In genomic region chr11:14518820-14519219, GRCh38 we compare ENCODE assay signal across 8 cellular contexts. TPM values are rescaled to one million over a fixed set of nuclear protein-coding genes. Genes with fewer than 3 reads are reported as not detected.
A peak's percentile ranks its signal among the peaks of the same experiment; 100 is the strongest.
DNase-seq lines count a peak whose midpoint lies in the region; ATAC-seq and TF ChIP-seq lines count a peak whose summit lies in the region.

No MANE protein-coding gene starts in this region.

- DNase-seq in HFF-Myc (ENCODE audit: extremely low read depth, low read depth): no peak
- no peak for DNase-seq in activated CD4-positive, alpha-beta memory T cell treated with anti-CD3 and anti-CD28 coated beads, Interleukin-2, amount 10 ng/mL, durations not matched to agents 7 days and 5 days
- DNase-seq in stimulated activated effector memory CD8-positive, alpha-beta T cell treated with anti-CD3 and anti-CD28 coated beads, Interleukin-12 subunit alpha, Interleukin-12 subunit beta, amount 100 ng/mL, for 72 hours (ENCODE audit: low spot score in 2 of 2): no peak
- no peak for DNase-seq in hippocampal formation (lab: John Stamatoyannopoulos, UW)
- DNase-seq in stimulated activated CD4-positive, alpha-beta T cell treated with anti-CD3 and anti-CD28 coated beads, Interleukin-2, amount 100 ng/mL, for 48 hours: no peak
- DNase-seq in kidney tubule cell (ENCODE audit: low spot score): no peak
- no peak for DNase-seq in NCI-H2081 (lab: John Stamatoyannopoulos, UW)

- peak overlapping the region; percentile 94 for H3K27ac Mint-ChIP-seq in activated CD4-positive, alpha-beta memory T cell treated with anti-CD3 and anti-CD28 coated beads, Interleukin-2, amount 10 ng/mL, durations not matched to agents 7 days and 5 days
- peak overlapping the region; percentile 99 for H3K27ac Mint-ChIP-seq in stimulated activated effector memory CD8-positive, alpha-beta T cell treated with anti-CD3 and anti-CD28 coated beads, Interleukin-12 subunit alpha, Interleukin-12 subunit beta, amount 100 ng/mL, for 72 hours

- no peaks in the 10 kb centered on the region for H3K9me3 Mint-ChIP-seq in activated CD4-positive, alpha-beta memory T cell treated with anti-CD3 and anti-CD28 coated beads, Interleukin-2, amount 10 ng/mL, durations not matched to agents 7 days and 5 days
- H3K9me3 Mint-ChIP-seq in stimulated activated effector memory CD8-positive, alpha-beta T cell treated with anti-CD3 and anti-CD28 coated beads, Interleukin-12 subunit alpha, Interleukin-12 subunit beta, amount 100 ng/mL, for 72 hours: no peaks in the 10 kb centered on the region

- CTCF ChIA-PET in activated CD4-positive, alpha-beta memory T cell treated with anti-CD3 and anti-CD28 coated beads, Interleukin-2, amount 10 ng/mL, durations not matched to agents 7 days and 5 days (lab: Charles Lee): interaction anchor here (0.6 to 2.6 kb wide), 7 partner anchors 11 to 487 kb away, joined by 3 to 25 read pairs (median 6); partner anchors contain the start of genes COPB1 and PDE3B

- H3K4me1 Mint-ChIP-seq in activated CD4-positive, alpha-beta memory T cell treated with anti-CD3 and anti-CD28 coated beads, Interleukin-2, amount 10 ng/mL, durations not matched to agents 7 days and 5 days: peaks cover 26% of the 10 kb centered on the region
- H3K4me1 Mint-ChIP-seq in stimulated activated effector memory CD8-positive, alpha-beta T cell treated with anti-CD3 and anti-CD28 coated beads, Interleukin-12 subunit alpha, Interleukin-12 subunit beta, amount 100 ng/mL, for 72 hours: peaks cover 22% of the 10 kb centered on the region

- no peak for TF ChIP-seq CTCF in HFF-Myc (IDR thresholded peaks at IDR 0.05; ENCODE audit: low read depth, low read length, missing control alignments)

- peaks cover 51% of the 10 kb centered on the region for H3K36me3 Mint-ChIP-seq in activated CD4-positive, alpha-beta memory T cell treated with anti-CD3 and anti-CD28 coated beads, Interleukin-2, amount 10 ng/mL, durations not matched to agents 7 days and 5 days (ENCODE audit: low read depth)
- peaks cover 75% of the 10 kb centered on the region for H3K36me3 Mint-ChIP-seq in stimulated activated effector memory CD8-positive, alpha-beta T cell treated with anti-CD3 and anti-CD28 coated beads, Interleukin-12 subunit alpha, Interleukin-12 subunit beta, amount 100 ng/mL, for 72 hours

- peak overlapping the region; percentile 87 for H3K4me3 ChIP-seq in HFF-Myc (replicated peaks; ENCODE audit: low read depth, low read length)
- peak overlapping the region; percentile 84 for H3K4me3 ChIP-seq in iPS-11a (ENCODE audit: low read depth, low read length)

- POLR2A ChIA-PET in activated CD4-positive, alpha-beta memory T cell treated with anti-CD3 and anti-CD28 coated beads, Interleukin-2, amount 10 ng/mL, durations not matched to agents 7 days and 5 days (lab: Charles Lee): interaction anchor here (1.2 to 6.8 kb wide), 14 partner anchors 15 to 388 kb away, joined by 4 to 78 read pairs (median 17); partner anchors contain the start of genes COPB1, CYP2R1 and PDE3B

- no peaks in the 10 kb centered on the region for H3K27me3 Mint-ChIP-seq in activated CD4-positive, alpha-beta memory T cell treated with anti-CD3 and anti-CD28 coated beads, Interleukin-2, amount 10 ng/mL, durations not matched to agents 7 days and 5 days

- peak overlapping the region; percentile 92 for H3K4me3 Mint-ChIP-seq in activated CD4-positive, alpha-beta memory T cell treated with anti-CD3 and anti-CD28 coated beads, Interleukin-2, amount 10 ng/mL, durations not matched to agents 7 days and 5 days
- H3K4me3 Mint-ChIP-seq in stimulated activated effector memory CD8-positive, alpha-beta T cell treated with anti-CD3 and anti-CD28 coated beads, Interleukin-12 subunit alpha, Interleukin-12 subunit beta, amount 100 ng/mL, for 72 hours: peak overlapping the region; percentile 90

- no peak for ATAC-seq in stimulated activated effector memory CD8-positive, alpha-beta T cell treated with anti-CD3 and anti-CD28 coated beads, Interleukin-12 subunit alpha, Interleukin-12 subunit beta, amount 100 ng/mL, for 72 hours

RNA-seq across cellular contexts. Expression of gene PSMA1, which starts 1.4 kb away (rescaled TPM):
- 100 to 1,000 TPM; 232 to 238 TPM for total RNA-seq in activated CD4-positive, alpha-beta memory T cell treated with anti-CD3 and anti-CD28 coated beads, Interleukin-2, amount 10 ng/mL, durations not matched to agents 7 days and 5 days

RNA-seq across cellular contexts. Expression of gene COPB1, which starts 19.2 kb away (rescaled TPM):
- total RNA-seq in activated CD4-positive, alpha-beta memory T cell treated with anti-CD3 and anti-CD28 coated beads, Interleukin-2, amount 10 ng/mL, durations not matched to agents 7 days and 5 days: 10 to 100 TPM; 98.0 to 100.0 TPM
